ENCODE assay signal across 19 cellular contexts in genomic region chr1:240464099-240464498, GRCh38.
DNase-seq lines count a peak whose midpoint lies in the region; ATAC-seq and TF ChIP-seq lines count a peak whose summit lies in the region.
"Had no signal": no experiment of that assay in that cellular context is flagged by ENCODE, and none has a peak within 500 bp of the region (broad histone marks: within the 10 kb centered on the region; RNA-seq: fewer than 3 reads in every experiment).

No MANE protein-coding gene starts in this region.

- H2AFZ ChIP-seq in PC-3 (ENCODE audit: low read length) = no peak overlapping the region

- H3K9ac ChIP-seq in PC-3 (ENCODE audit: low read length) = no peak overlapping the region

- H3K4me2 ChIP-seq in PC-3 (ENCODE audit: low read length) = no peak overlapping the region

- peaks cover 0 to 2% of the 10 kb centered on the region in 2 donors for H3K27me3 Mint-ChIP-seq in CD8-positive, alpha-beta memory T cell
- H3K27me3 Mint-ChIP-seq: B cell, T-cell had no signal

- no peaks in the 10 kb centered on the region for H3K9me3 Mint-ChIP-seq in stimulated activated effector memory CD8-positive, alpha-beta T cell treated with anti-CD3 and anti-CD28 coated beads, Interleukin-12 subunit alpha, Interleukin-12 subunit beta, amount 100 ng/mL, for 72 hours
- H3K9me3 Mint-ChIP-seq in CD8-positive, alpha-beta memory T cell = peaks cover 0 to 5% (median 0%) of the 10 kb centered on the region in 5 donors
- H3K9me3 Mint-ChIP-seq: CD8-positive, alpha-beta T cell; H9 had no signal

- no peaks in the 10 kb centered on the region for H3K36me3 Mint-ChIP-seq in stimulated activated effector memory CD8-positive, alpha-beta T cell treated with anti-CD3 and anti-CD28 coated beads, Interleukin-12 subunit alpha, Interleukin-12 subunit beta, amount 100 ng/mL, for 72 hours
- no peaks in the 10 kb centered on the region for H3K36me3 Mint-ChIP-seq in CD8-positive, alpha-beta memory T cell
- H3K36me3 Mint-ChIP-seq: CD8-positive, alpha-beta T cell; T-cell had no signal

- CTCF ChIA-PET in PC-3 (lab: Charles Lee) = interaction anchor here (0.6 kb wide), 1 partner anchor 159 kb away, joined by 3 read pairs; no protein-coding TSS in a partner anchor
- CTCF ChIA-PET in CD8-positive, alpha-beta memory T cell (lab: Charles Lee) = no interaction called here

- H3K27ac ChIP-seq in PC-3 (ENCODE audit: low read length) = no peak overlapping the region
- H3K27ac ChIP-seq in CD8-positive, alpha-beta memory T cell (ENCODE audit: low read depth, low read length) = no peak overlapping the region

- no TSS peak for BruUV-seq in PC-3 (replicated peaks; lab: Mats Ljungman, UMichigan)

- no peaks in the 10 kb centered on the region for H3K36me3 ChIP-seq in PC-3 (ENCODE audit: low read depth, low read length)
- no peaks in the 10 kb centered on the region for H3K36me3 ChIP-seq in CD8-positive, alpha-beta memory T cell (ENCODE audit: insufficient read depth, low read length)

- no peak overlapping the region for H3K27ac Mint-ChIP-seq in stimulated activated effector memory CD8-positive, alpha-beta T cell treated with anti-CD3 and anti-CD28 coated beads, Interleukin-12 subunit alpha, Interleukin-12 subunit beta, amount 100 ng/mL, for 72 hours
- no peak overlapping the region for H3K27ac Mint-ChIP-seq in CD8-positive, alpha-beta memory T cell
- H3K27ac Mint-ChIP-seq: B cell; CD8-positive, alpha-beta T cell; T-cell had no signal

- intact Hi-C loops in PC-3 (cut with micrococcal nuclease) = no loop called here

- H3K27me3 ChIP-seq in PC-3 (ENCODE audit: low read length) = no peaks in the 10 kb centered on the region
- H3K27me3 ChIP-seq in CD8-positive, alpha-beta memory T cell (ENCODE audit: insufficient read depth, low read length, poor library complexity, severe bottlenecking) = no peaks in the 10 kb centered on the region

- POLR2A ChIA-PET in PC-3 (lab: Charles Lee; ENCODE audit: unreplicated experiment) = no interaction called here
- POLR2A ChIA-PET in CD8-positive, alpha-beta memory T cell (lab: Charles Lee) = no interaction called here

- ATAC-seq in PC-3 (peak; percentile 60), GM18867 (IDR thresholded peaks at IDR 0.05; ENCODE audit: unreplicated experiment) (no peak)
- ATAC-seq in stimulated activated effector memory CD8-positive, alpha-beta T cell treated with anti-CD3 and anti-CD28 coated beads, Interleukin-12 subunit alpha, Interleukin-12 subunit beta, amount 100 ng/mL, for 72 hours = peak; percentile 70
- ATAC-seq: CD8-positive, alpha-beta T cell; K562; Panc1; Right ventricle myocardium inferior; T-cell had no signal

- peaks cover 13% of the 10 kb centered on the region for H3K4me1 Mint-ChIP-seq in stimulated activated effector memory CD8-positive, alpha-beta T cell treated with anti-CD3 and anti-CD28 coated beads, Interleukin-12 subunit alpha, Interleukin-12 subunit beta, amount 100 ng/mL, for 72 hours
- H3K4me1 Mint-ChIP-seq in CD8-positive, alpha-beta memory T cell = peaks cover 0 to 12% (median 8%) of the 10 kb centered on the region in 3 donors
- H3K4me1 Mint-ChIP-seq: B cell had no signal

- H4K20me1 ChIP-seq in PC-3 (ENCODE audit: low read length) = no peaks in the 10 kb centered on the region

- H3K9me3 ChIP-seq in PC-3 (ENCODE audit: low read length) = no peaks in the 10 kb centered on the region
- H3K9me3 ChIP-seq in CD8-positive, alpha-beta memory T cell (ENCODE audit: low read length) = no peaks in the 10 kb centered on the region

- no peak for TF ChIP-seq CTCF in PC-3 (conservative IDR thresholded peaks at IDR 0.05; ENCODE audit: low read depth, low read length)
- TF ChIP-seq CTCF in epithelial cell of esophagus (IDR thresholded peaks at IDR 0.05; ENCODE audit: insufficient read depth, low read depth, low read length, missing control alignments) = no peak

- H3K4me3 ChIP-seq in PC-3 (ENCODE audit: low read length) = no peak overlapping the region
- H3K4me3 ChIP-seq in epithelial cell of esophagus (ENCODE audit: low read length) = no peak overlapping the region
- H3K4me3 ChIP-seq in CD8-positive, alpha-beta memory T cell (ENCODE audit: low read length) = no peak overlapping the region
- H3K4me3 ChIP-seq: K562 had no signal

- H3F3A ChIP-seq in PC-3 (ENCODE audit: low read length, unreplicated experiment) = no peaks in the 10 kb centered on the region

- peak; percentile 65 for DNase-seq in HCEC 1CT
- peak; percentile 53 for DNase-seq in PC-3
- peak; percentile 7 for DNase-seq in epithelial cell of esophagus (ENCODE audit: low read depth)
- DNase-seq in stimulated activated effector memory CD8-positive, alpha-beta T cell treated with anti-CD3 and anti-CD28 coated beads, Interleukin-12 subunit alpha, Interleukin-12 subunit beta, amount 100 ng/mL, for 72 hours (ENCODE audit: low spot score in 2 of 2) = no peak
- DNase-seq in CD8-positive, alpha-beta memory T cell = no peak
- DNase-seq in activated CD8-positive, alpha-beta memory T cell treated with anti-CD3 and anti-CD28 coated beads for 24 hours = no peak
- DNase-seq: CD8-positive, alpha-beta T cell; DND-41; H9; NCI-H146; NCI-H2081; NCI-H510A; NCI-H82; T-cell had no signal

- H3K9me2 ChIP-seq in PC-3 (replicated peaks; ENCODE audit: low read length) = no peaks in the 10 kb centered on the region

- H3K79me2 ChIP-seq in PC-3 (ENCODE audit: low read length) = no peaks in the 10 kb centered on the region

- H3K4me3 Mint-ChIP-seq in stimulated activated effector memory CD8-positive, alpha-beta T cell treated with anti-CD3 and anti-CD28 coated beads, Interleukin-12 subunit alpha, Interleukin-12 subunit beta, amount 100 ng/mL, for 72 hours = no peak overlapping the region
- no peak overlapping the region for H3K4me3 Mint-ChIP-seq in CD8-positive, alpha-beta memory T cell
- H3K4me3 Mint-ChIP-seq: B cell; CD8-positive, alpha-beta T cell; H9; T-cell had no signal

- peaks cover 6% of the 10 kb centered on the region; the same call in 1 of the 2 replicates for H3K4me1 ChIP-seq in PC-3 (ENCODE audit: insufficient read depth, low read length)
- H3K4me1 ChIP-seq in CD8-positive, alpha-beta memory T cell (ENCODE audit: insufficient read depth, low read length) = no peaks in the 10 kb centered on the region

Comparison
In these comparisons a context has a peak if more than half of its experiments do, and no peak if none do; other contexts are left out.
1. DNase-seq: peak in HCEC 1CT (single experiment), PC-3 (single experiment) and epithelial cell of esophagus (single experiment); none in stimulated activated effector memory CD8-positive, alpha-beta T cell treated with anti-CD3 and anti-CD28 coated beads, Interleukin-12 subunit alpha, Interleukin-12 subunit beta, amount 100 ng/mL, for 72 hours (0 of 2), CD8-positive, alpha-beta memory T cell (0 of 5) and activated CD8-positive, alpha-beta memory T cell treated with anti-CD3 and anti-CD28 coated beads for 24 hours (single experiment).